ENCODE assay signal across 8 cellular contexts in the genomic region with DNA sequence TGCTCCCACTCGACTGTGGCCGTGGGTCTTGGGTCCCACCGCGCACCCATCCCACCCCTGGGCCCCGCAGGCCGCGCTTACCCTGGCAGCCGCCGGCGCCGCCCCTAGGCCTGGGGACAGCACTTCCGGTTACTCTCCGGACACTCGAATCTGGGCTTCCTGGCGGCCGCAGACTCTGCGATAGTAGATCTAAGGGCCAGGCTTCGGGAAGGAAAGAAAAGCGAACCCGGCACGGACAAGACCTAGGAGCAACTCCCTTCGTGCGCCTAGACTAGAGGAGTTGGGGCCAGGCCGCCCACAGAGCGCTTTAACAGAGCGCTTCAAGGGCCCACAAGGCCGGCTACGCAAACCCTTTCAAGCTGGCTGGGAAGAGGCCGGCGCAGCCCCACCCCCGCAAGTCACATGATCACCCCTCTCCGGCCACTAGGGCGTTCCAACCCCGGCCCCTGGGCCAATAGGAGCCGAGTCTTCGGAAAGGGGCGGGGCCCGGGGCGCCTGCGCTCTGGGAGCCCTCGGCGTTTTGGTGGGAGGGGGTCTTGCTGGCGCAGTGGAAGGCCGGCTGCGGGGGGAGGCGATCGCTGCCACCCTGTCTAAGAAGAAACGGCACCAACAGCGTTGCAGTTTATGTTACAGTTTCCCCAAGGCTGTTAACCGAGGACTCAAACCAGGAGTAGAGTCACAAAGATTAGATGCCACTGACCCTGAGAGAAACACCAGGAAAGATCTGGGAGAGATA. TPM values are rescaled to one million over a fixed set of nuclear protein-coding genes. Genes with fewer than 3 reads are reported as not detected.
DNase-seq lines count a peak whose midpoint lies in the region; ATAC-seq and TF ChIP-seq lines count a peak whose summit lies in the region.
"Not testable (repeated sequence)": the region's sequence is repeated elsewhere in the genome, so short reads cannot be mapped to it uniquely, and the experiment has no call there.

A gene with protein sequence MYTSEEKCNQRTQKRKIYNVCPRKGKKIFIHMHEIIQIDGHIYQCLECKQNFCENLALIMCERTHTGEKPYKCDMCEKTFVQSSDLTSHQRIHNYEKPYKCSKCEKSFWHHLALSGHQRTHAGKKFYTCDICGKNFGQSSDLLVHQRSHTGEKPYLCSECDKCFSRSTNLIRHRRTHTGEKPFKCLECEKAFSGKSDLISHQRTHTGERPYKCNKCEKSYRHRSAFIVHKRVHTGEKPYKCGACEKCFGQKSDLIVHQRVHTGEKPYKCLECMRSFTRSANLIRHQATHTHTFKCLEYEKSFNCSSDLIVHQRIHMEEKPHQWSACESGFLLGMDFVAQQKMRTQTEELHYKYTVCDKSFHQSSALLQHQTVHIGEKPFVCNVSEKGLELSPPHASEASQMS (minus strand): TSS at position 387 of the 736 bp plus-strand sequence. CDS start 21,193 bp downstream, outside the sequence.

- H3K4ac ChIP-seq in trophoblast cell (ENCODE audit: low read depth, low read length) = peak within 1 kb of the TSS; percentile 57

- peak; percentile 95 for DNase-seq in GM12865 (ENCODE audit: low read depth)
- peak; percentile 84 for DNase-seq in NCI-H1417 treated with DMSO at 0.1 percent for 48 hours (lab: John Stamatoyannopoulos, UW)
- DNase-seq in T follicular helper cell (ENCODE audit: low read depth) = peak; percentile 73
- peak; percentile 98 for DNase-seq in adipocyte (ENCODE audit: low read depth)
- DNase-seq in cardiac septum (ENCODE audit: low spot score) = peak; percentile 98
- peak; percentile 94 to 95 for DNase-seq in trophoblast cell
- DNase-seq in transverse colon = peak; percentile 96

- not testable (repeated sequence) for H3K23ac ChIP-seq in trophoblast cell (ENCODE audit: low read length)

- H2AFZ ChIP-seq in trophoblast cell (ENCODE audit: insufficient read depth, low read length, poor library complexity) = peak within 1 kb of the TSS; percentile 89

- peak within 1 kb of the TSS; percentile 83 for H3K14ac ChIP-seq in trophoblast cell (ENCODE audit: low read length)

- H2BK12ac ChIP-seq in trophoblast cell (ENCODE audit: low read length) = not testable (repeated sequence)

- H4K8ac ChIP-seq in trophoblast cell (ENCODE audit: low read depth, low read length) = peak within 1 kb of the TSS; percentile 82

- peak within 1 kb of the TSS; percentile 89 for H3K4me2 ChIP-seq in trophoblast cell (ENCODE audit: low read length)

- peak; percentile 98 for ATAC-seq in HG02763 (IDR thresholded peaks at IDR 0.05; ENCODE audit: unreplicated experiment)

- peak within 1 kb of the TSS; percentile 70 for H3K4me3 ChIP-seq in GM12865 (ENCODE audit: low read depth, low read length)
- peak within 1 kb of the TSS; percentile 91 for H3K4me3 ChIP-seq in adipocyte (ENCODE audit: low read length)
- peak within 1 kb of the TSS; percentile 85 for H3K4me3 ChIP-seq in trophoblast cell (ENCODE audit: low read depth, low read length)
- H3K4me3 ChIP-seq in transverse colon = peak within 1 kb of the TSS; percentile 54 to 81 (median 64)

- H3K36me3 ChIP-seq in adipocyte (ENCODE audit: control insufficient read depth, insufficient read depth, low read length, severe bottlenecking) = peaks cover 25% of the 10 kb centered on the region
- H3K36me3 ChIP-seq in trophoblast cell (ENCODE audit: control insufficient read depth in 1 of 2, insufficient read depth in 2 of 2, low read length in 2 of 2); transverse colon: not testable (repeated sequence)

- intact Hi-C loops in cardiac septum (cut with DNase I); transverse colon (cut with DNase I; ENCODE audit: low total_unique reads): not testable (repeated sequence)

- H2BK120ac ChIP-seq in trophoblast cell (ENCODE audit: insufficient read depth, low read length, poor library complexity) = not testable (repeated sequence)

- not testable (repeated sequence) for TF ChIP-seq EP300 in transverse colon (IDR thresholded peaks at IDR 0.05; ENCODE audit: low read depth)

- peak within 1 kb of the TSS; percentile 70 for H4K12ac ChIP-seq in trophoblast cell (ENCODE audit: low read depth, low read length)

- not testable (repeated sequence) for TF ChIP-seq CTCF in GM12865 (IDR thresholded peaks at IDR 0.05; ENCODE audit: insufficient read depth, low read depth, low read length, missing control alignments); transverse colon (IDR thresholded peaks at IDR 0.05)

- peak within 1 kb of the TSS; percentile 90 for H3K9ac ChIP-seq in adipocyte (ENCODE audit: low read length)
- peak within 1 kb of the TSS; percentile 79 for H3K9ac ChIP-seq in trophoblast cell (ENCODE audit: low read length)

- peak within 1 kb of the TSS; percentile 59 for H3K27ac ChIP-seq in trophoblast cell (ENCODE audit: low read depth, low read length)
- H3K27ac ChIP-seq in transverse colon = peak within 1 kb of the TSS; percentile 83 to 87 (median 84)

- not testable (repeated sequence) for H3K27me3 ChIP-seq in adipocyte (replicated peaks; ENCODE audit: control insufficient read depth, insufficient read depth, low read length); trophoblast cell (ENCODE audit: insufficient read depth, low read length)
- peaks cover 23% of the 10 kb centered on the region for H3K27me3 ChIP-seq in transverse colon

- H2AK5ac ChIP-seq in trophoblast cell (ENCODE audit: low read length) = not testable (repeated sequence)

- peak within 1 kb of the TSS; percentile 39 for H4K91ac ChIP-seq in trophoblast cell (ENCODE audit: low read depth, low read length)

- no CpG with 5 or more reads among the region's 50 CpGs for WGBS in trophoblast cell (ENCODE audit: extremely low coverage, insufficient coverage, insufficient read length)
- 0% methylated on average over 32 of the region's 50 CpGs; no CpG with 5 or more reads in 1 of the 2 donors for WGBS in transverse colon (ENCODE audit: low coverage in 1 of 2), 2 donors

- peak within 1 kb of the TSS; percentile 88 for H3K18ac ChIP-seq in trophoblast cell (ENCODE audit: low read length)

- TF ChIP-seq POLR2A in transverse colon (IDR thresholded peaks at IDR 0.05) = peak; percentile 80

- H3K9me3 ChIP-seq in adipocyte (ENCODE audit: control insufficient read depth, low read length); trophoblast cell (ENCODE audit: insufficient read depth, low read depth, low read length); transverse colon: not testable (repeated sequence)

- H3K79me2 ChIP-seq in trophoblast cell (ENCODE audit: control insufficient read depth, insufficient read depth, low read length, poor library complexity) = not testable (repeated sequence)

- H3K4me1 ChIP-seq in adipocyte (ENCODE audit: control insufficient read depth, insufficient read depth, low read length) (peaks cover 13% of the 10 kb centered on the region), transverse colon (peaks cover 11 to 25% (median 15%) of the 10 kb centered on the region in 4 donors)
- H3K4me1 ChIP-seq in trophoblast cell (ENCODE audit: control insufficient read depth in 1 of 2, insufficient read depth in 2 of 2, low read length in 2 of 2) = not testable (repeated sequence)

- not testable (repeated sequence) for H3K79me1 ChIP-seq in trophoblast cell (ENCODE audit: low read length)

- peak within 1 kb of the TSS; percentile 41 for H2BK5ac ChIP-seq in trophoblast cell (ENCODE audit: low read depth, low read length, poor library complexity)

- in situ Hi-C loops in transverse colon (cut with MboI; ENCODE audit: low pct_ligation_motif_present in 1 of 4, low pct_unique_long_range_greater_than_20kb in 1 of 4, low sequenced_read_pairs in 3 of 4) = not testable (repeated sequence)

RNA-seq across cellular contexts. Expression of the gene that starts here (rescaled TPM):
- total RNA-seq in cardiac septum = 15.3 TPM
- polyA plus RNA-seq in trophoblast cell (2013) = 11.0 and 11.2 TPM in 2 replicates
- total RNA-seq in transverse colon = 10 to 100 TPM in 3 of 4 donors, 1 to 10 TPM in 1; 2.8 to 32.2 (median 13.5) TPM

Comparison
In these comparisons a context has a peak if more than half of its experiments do, and no peak if none do; other contexts are left out.
1. Peak in every context shown above with its lines: DNase-seq, ATAC-seq, H3K4me3 ChIP-seq and H3K27ac ChIP-seq.